Comparison of ENCODE assay signal across 12 cellular contexts in the genomic region with DNA sequence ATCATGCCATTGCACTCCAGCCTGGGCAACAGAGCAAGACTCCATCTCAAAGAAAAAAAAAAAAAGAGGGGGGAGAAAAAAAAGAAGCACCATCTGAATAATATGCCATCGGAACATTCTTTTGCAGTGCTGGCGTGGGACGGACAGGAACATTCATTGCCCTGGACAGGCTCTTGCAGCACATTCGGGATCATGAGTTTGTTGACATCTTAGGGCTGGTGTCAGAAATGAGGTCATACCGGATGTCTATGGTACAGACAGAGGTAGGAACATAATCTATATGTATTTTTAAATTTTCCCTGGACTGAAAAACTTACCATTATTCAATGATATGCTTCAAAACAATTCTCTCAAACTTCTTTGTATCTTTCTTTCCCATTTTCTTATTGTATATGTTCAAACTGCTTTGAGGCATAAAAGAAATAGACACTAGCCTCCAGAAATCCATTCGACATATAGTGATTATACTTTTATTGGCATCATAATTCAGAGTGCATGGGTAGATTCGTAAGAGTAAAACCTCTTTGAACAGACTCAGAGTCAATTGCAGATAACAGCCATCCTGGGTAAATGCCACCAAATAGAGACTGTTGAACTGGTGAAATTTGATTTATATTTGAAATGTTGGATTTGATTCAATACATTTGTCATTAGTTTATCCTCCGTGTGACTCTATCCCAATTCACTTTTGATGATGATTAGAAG.
A peak's percentile ranks its signal among the peaks of the same experiment; 100 is the strongest.
DNase-seq lines count a peak whose midpoint lies in the region; ATAC-seq and TF ChIP-seq lines count a peak whose summit lies in the region.
"Had no signal": no experiment of that assay in that cellular context is flagged by ENCODE, and none has a peak within 500 bp of the region (broad histone marks: within the 10 kb centered on the region; RNA-seq: fewer than 3 reads in every experiment).

No MANE protein-coding gene starts in this region.

- H3K9me3 Mint-ChIP-seq in activated CD4-positive, alpha-beta T cell treated with anti-CD3 and anti-CD28 coated beads for 36 hours (ENCODE audit: low read depth), result no peaks in the 10 kb centered on the region
- no peaks in the 10 kb centered on the region for H3K9me3 Mint-ChIP-seq in osteocyte (ENCODE audit: unreplicated experiment)

- no peaks in the 10 kb centered on the region for H3K79me2 ChIP-seq in OCI-LY3 (ENCODE audit: low read length)

- H3K4me3 Mint-ChIP-seq in activated CD4-positive, alpha-beta T cell treated with anti-CD3 and anti-CD28 coated beads for 36 hours, result peak overlapping the region; percentile 61
- H3K4me3 Mint-ChIP-seq in osteocyte (ENCODE audit: unreplicated experiment), result peak overlapping the region; percentile 62

- CTCF ChIA-PET in activated CD4-positive, alpha-beta T cell treated with anti-CD3 and anti-CD28 coated beads for 36 hours (lab: Charles Lee), result interaction anchor here (0.6 to 11.6 kb wide), 24 partner anchors 10 to 340 kb away, joined by 3 to 345 read pairs (median 4); no protein-coding TSS in a partner anchor

- H3K36me3 Mint-ChIP-seq in activated CD4-positive, alpha-beta T cell treated with anti-CD3 and anti-CD28 coated beads for 36 hours (ENCODE audit: low read depth), result no peaks in the 10 kb centered on the region
- no peaks in the 10 kb centered on the region for H3K36me3 Mint-ChIP-seq in osteocyte (ENCODE audit: unreplicated experiment)

- peaks cover 35% of the 10 kb centered on the region for H3K36me3 ChIP-seq in OCI-LY3 (replicated peaks; ENCODE audit: low read depth, low read length)
- H3K36me3 ChIP-seq: right atrium auricular region had no signal

- intact Hi-C loops in activated CD4-positive, alpha-beta T cell treated with anti-CD3 and anti-CD28 coated beads for 36 hours (cut with DNase I, micrococcal nuclease), result loop anchor here (1.0 to 10.0 kb wide), 5 partner anchors 115 to 310 kb away; a partner anchor contains a TSS

- no peaks in the 10 kb centered on the region for H3K27me3 ChIP-seq in OCI-LY3 (ENCODE audit: low read depth, low read length)
- H3K27me3 ChIP-seq: right atrium auricular region had no signal

- no peak overlapping the region for H3K27ac Mint-ChIP-seq in activated CD4-positive, alpha-beta T cell treated with anti-CD3 and anti-CD28 coated beads for 36 hours
- no peak overlapping the region for H3K27ac Mint-ChIP-seq in osteocyte (ENCODE audit: unreplicated experiment)

- ATAC-seq in activated CD4-positive, alpha-beta T cell treated with anti-CD3 and anti-CD28 coated beads for 36 hours, result no peak

- no peak for DNase-seq in activated CD4-positive, alpha-beta T cell treated with anti-CD3 and anti-CD28 coated beads for 36 hours
- no peak for DNase-seq in activated CD4-positive, alpha-beta T cell treated with anti-CD3 and anti-CD28 coated beads, Interleukin-2, amount 50 U/mL, for 48 hours
- DNase-seq in choroid plexus epithelial cell (ENCODE audit: low read depth) (peak; percentile 53), osteocyte (ENCODE audit: extremely low spot score, unreplicated experiment) (no peak), NCI-H146 (lab: John Stamatoyannopoulos, UW) (no peak), NCI-H2227 treated with DMSO at 0.1 percent for 48 hours (lab: John Stamatoyannopoulos, UW) (no peak)
- DNase-seq in activated effector memory CD4-positive, alpha-beta T cell treated with Interleukin-2 at 50 U/mL for 16 hours, result no peak
- DNase-seq: GOT3, KG1 had no signal

- H3K4me3 ChIP-seq in OCI-LY3 (ENCODE audit: low read length) (peak overlapping the region; percentile 71; the same call in 1 of the 2 replicates), choroid plexus epithelial cell (ENCODE audit: low read depth, low read length) (no peak overlapping the region)

- TF ChIP-seq CTCF in OCI-LY3 (IDR thresholded peaks at IDR 0.05; ENCODE audit: low read depth, low read length) (no peak), choroid plexus epithelial cell (conservative IDR thresholded peaks at IDR 0.05; ENCODE audit: low read depth, low read length) (no peak), osteocyte (IDR thresholded peaks at IDR 0.05) (no peak)

- peak overlapping the region; percentile 79 for H3K4me2 ChIP-seq in OCI-LY3 (ENCODE audit: low read length)

- no peaks in the 10 kb centered on the region for H3K9me3 ChIP-seq in OCI-LY3 (ENCODE audit: insufficient read depth, low read length)
- H3K9me3 ChIP-seq: right atrium auricular region had no signal

- H2AFZ ChIP-seq in OCI-LY3 (ENCODE audit: low read depth, low read length), result no peak overlapping the region

- peaks cover 8% of the 10 kb centered on the region for H3K4me1 Mint-ChIP-seq in activated CD4-positive, alpha-beta T cell treated with anti-CD3 and anti-CD28 coated beads for 36 hours
- peaks cover 36% of the 10 kb centered on the region for H3K4me1 Mint-ChIP-seq in osteocyte (ENCODE audit: unreplicated experiment)

- no peaks in the 10 kb centered on the region for H3K27me3 Mint-ChIP-seq in activated CD4-positive, alpha-beta T cell treated with anti-CD3 and anti-CD28 coated beads for 36 hours
- no peaks in the 10 kb centered on the region for H3K27me3 Mint-ChIP-seq in osteocyte (ENCODE audit: unreplicated experiment)

- POLR2A ChIA-PET in activated CD4-positive, alpha-beta T cell treated with anti-CD3 and anti-CD28 coated beads for 36 hours (lab: Charles Lee), result no interaction called here

- no peak overlapping the region for H3K9ac ChIP-seq in OCI-LY3 (ENCODE audit: low read length)

- no peak overlapping the region for H3K27ac ChIP-seq in OCI-LY3 (ENCODE audit: low read length)
- H3K27ac ChIP-seq: foreskin keratinocyte, right atrium auricular region had no signal

- peaks cover 8% of the 10 kb centered on the region for H3K4me1 ChIP-seq in OCI-LY3 (ENCODE audit: low read length)

- no peaks in the 10 kb centered on the region for H4K20me1 ChIP-seq in OCI-LY3 (ENCODE audit: insufficient read depth, low read length)
